8 cellular contexts compared by ENCODE assay signal in genomic region chr12:100164153-100164704, GRCh38. TPM values are rescaled to one million over a fixed set of nuclear protein-coding genes. Genes with fewer than 3 reads are reported as not detected.
DNase-seq lines count a peak whose midpoint lies in the region; ATAC-seq and TF ChIP-seq lines count a peak whose summit lies in the region.

No MANE protein-coding gene starts in this region.

- H3K36me3 Mint-ChIP-seq in activated naive CD4-positive, alpha-beta T cell treated with anti-CD3 and anti-CD28 coated beads, Interleukin-2, amount 50 U/mL, for 24 hours = no peaks in the 10 kb centered on the region

- H3K4me1 Mint-ChIP-seq in activated naive CD4-positive, alpha-beta T cell treated with anti-CD3 and anti-CD28 coated beads, Interleukin-2, amount 50 U/mL, for 24 hours = peaks cover 11% of the 10 kb centered on the region

- no peaks in the 10 kb centered on the region for H3K9me3 ChIP-seq in tibial artery

- H3K27me3 Mint-ChIP-seq in activated naive CD4-positive, alpha-beta T cell treated with anti-CD3 and anti-CD28 coated beads, Interleukin-2, amount 50 U/mL, for 24 hours = no peaks in the 10 kb centered on the region

- H3K27ac ChIP-seq in RWPE1 (0 out of 2 replicates have a peak overlapping the region, but pooled peaks have one; percentile 19), tibial artery (peak overlapping the region in 1 of 2 donors; percentile 10)

- no peak for DNase-seq in activated naive CD4-positive, alpha-beta T cell (lab: John Stamatoyannopoulos, UW)
- no peak for DNase-seq in RWPE1 (ENCODE audit: low spot score)
- DNase-seq in fibroblast of villous mesenchyme (ENCODE audit: low read depth) = no peak
- no peak for DNase-seq in tibial artery
- no peak for DNase-seq in activated CD4-positive, alpha-beta T cell treated with anti-CD3 and anti-CD28 coated beads for 1 hour

- H3K4me3 ChIP-seq in fibroblast of villous mesenchyme (ENCODE audit: low read depth, low read length) (peak overlapping the region; percentile 25), tibial artery (peak overlapping the region; percentile 23 to 43)

- ATAC-seq in GM21528 (IDR thresholded peaks at IDR 0.05; ENCODE audit: low FRiP score, unreplicated experiment) (no peak), GM21367 (IDR thresholded peaks at IDR 0.05; ENCODE audit: unreplicated experiment) (no peak)

- no peak for TF ChIP-seq CTCF in RWPE1 (conservative IDR thresholded peaks at IDR 0.05; ENCODE audit: low read depth)
- TF ChIP-seq CTCF in fibroblast of villous mesenchyme (IDR thresholded peaks at IDR 0.05; ENCODE audit: insufficient read depth, low read depth, low read length) = no peak
- TF ChIP-seq CTCF in tibial artery (IDR thresholded peaks at IDR 0.05) = no peak

- H3K27me3 ChIP-seq in tibial artery = no peaks in the 10 kb centered on the region

- H3K4me1 ChIP-seq in tibial artery = peaks cover 0 to 12% (median 10%) of the 10 kb centered on the region in 4 donors

- H3K36me3 ChIP-seq in tibial artery = peaks cover 0 to 9% (median 0%) of the 10 kb centered on the region in 3 donors

- POLR2A ChIA-PET in RWPE1 (lab: Yijun Ruan, JAX; ENCODE audit: low non-redundant PET) = no interaction called here

- no peaks in the 10 kb centered on the region for H3K9me3 Mint-ChIP-seq in activated naive CD4-positive, alpha-beta T cell treated with anti-CD3 and anti-CD28 coated beads, Interleukin-2, amount 50 U/mL, for 24 hours

- CTCF ChIA-PET in RWPE1 (lab: Yijun Ruan, JAX) = interaction anchor here (1.5 kb wide), 1 partner anchor 9 kb away, joined by 6 read pairs; no protein-coding TSS in a partner anchor

- intact Hi-C loops in tibial artery (cut with DNase I; ENCODE audit: low total_unique reads) = no loop called here

- no peak overlapping the region for H3K27ac Mint-ChIP-seq in activated naive CD4-positive, alpha-beta T cell treated with anti-CD3 and anti-CD28 coated beads, Interleukin-2, amount 50 U/mL, for 24 hours

- H3K4me3 Mint-ChIP-seq in activated naive CD4-positive, alpha-beta T cell treated with anti-CD3 and anti-CD28 coated beads, Interleukin-2, amount 50 U/mL, for 24 hours = peak overlapping the region; percentile 60

RNA-seq across cellular contexts. Expression of gene BLTP3B, which starts 21.6 kb away (rescaled TPM):
- total RNA-seq in fibroblast of villous mesenchyme = 46.1 and 51.8 TPM in 2 replicates

RNA-seq across cellular contexts. Expression of gene ACTR6, which starts 36.4 kb away (rescaled TPM):
- total RNA-seq in fibroblast of villous mesenchyme = 13.9 and 21.2 TPM in 2 replicates
